Comparison of ENCODE assay signal across 11 cellular contexts in genomic region chr10:78299861-78300453, GRCh38.
DNase-seq lines count a peak whose midpoint lies in the region; ATAC-seq and TF ChIP-seq lines count a peak whose summit lies in the region.
"Had no signal": no experiment of that assay in that cellular context is flagged by ENCODE, and none has a peak within 500 bp of the region (broad histone marks: within the 10 kb centered on the region; RNA-seq: fewer than 3 reads in every experiment).

No MANE protein-coding gene starts in this region.

- H3K9me3 ChIP-seq in GM23248 (ENCODE audit: low read depth), result no peaks in the 10 kb centered on the region
- H3K9me3 ChIP-seq: body of pancreas had no signal

- POLR2A ChIA-PET in HEK293T (lab: Yijun Ruan, JAX), result no interaction called here

- H2BK15ac ChIP-seq in mesendoderm (replicated peaks; ENCODE audit: low read depth), result no peak overlapping the region

- no peaks in the 10 kb centered on the region for H3K9me2 ChIP-seq in GM23248 (ENCODE audit: insufficient read depth)

- H2AK5ac ChIP-seq in mesendoderm (ENCODE audit: low read length), result no peak overlapping the region

- peaks cover 0 to 1% of the 10 kb centered on the region in 2 donors for H3K36me3 Mint-ChIP-seq in stimulated activated naive B cell treated with anti-CD40 and anti-IgM and Interleukin-4, amounts not matched to agents 10 μg/mL and 1 μg/mL and 100 μg/mL, for 72 hours
- H3K36me3 Mint-ChIP-seq: naive thymus-derived CD4-positive, alpha-beta T cell had no signal

- no peak overlapping the region for H3K9ac ChIP-seq in GM23248
- H3K9ac ChIP-seq in mesendoderm (ENCODE audit: low read length), result no peak overlapping the region

- H3K4me1 ChIP-seq in GM23248 (ENCODE audit: insufficient read depth), result 0 out of 2 replicates have a peak, but pooled peaks cover 4% of the 10 kb centered on the region
- peaks cover 5% of the 10 kb centered on the region for H3K4me1 ChIP-seq in mesendoderm (ENCODE audit: control insufficient read depth, low read depth, low read length)

- no peak for TF ChIP-seq CTCF in fibroblast of mammary gland (conservative IDR thresholded peaks at IDR 0.05; ENCODE audit: control insufficient read depth, insufficient read depth, low read depth, low read length)

- peak overlapping the region; percentile 69 to 70 for H3K4me3 Mint-ChIP-seq in stimulated activated naive B cell treated with anti-CD40 and anti-IgM and Interleukin-4, amounts not matched to agents 10 μg/mL and 1 μg/mL and 100 μg/mL, for 72 hours

- WGBS in GM23248 (ENCODE audit: low coverage in 1 of 2, low lambda C conversion rate in 2 of 2, missing lambda C conversion rate in 2 of 2), 2 experiments, result 59 to 62% methylated on average over 8 of the region's 8 CpGs
- no CpG with 5 or more reads among the region's 8 CpGs for WGBS in mesendoderm (ENCODE audit: extremely low coverage, insufficient coverage, low lambda C conversion rate)

- no peaks in the 10 kb centered on the region for H4K20me1 ChIP-seq in GM23248 (ENCODE audit: insufficient read depth)

- peaks cover 7% of the 10 kb centered on the region; the same call in 1 of the 2 replicates for H3F3A ChIP-seq in GM23248 (ENCODE audit: insufficient read depth)

- no peaks in the 10 kb centered on the region for H3K79me1 ChIP-seq in mesendoderm (ENCODE audit: low read length)

- peak overlapping the region; percentile 69 for H2AFZ ChIP-seq in GM23248

- in situ Hi-C loops in GM23248 (cut with MboI), result loop anchor here (10.0 kb wide), 1 partner anchor 255 kb away; no protein-coding TSS in a partner anchor

- H4K5ac ChIP-seq in mesendoderm (ENCODE audit: low read length), result no peak overlapping the region

- CTCF ChIA-PET in HEK293T (lab: Yijun Ruan, JAX), result no interaction called here

- H3K4me3 ChIP-seq in GM23248 (no peak overlapping the region), fibroblast of mammary gland (ENCODE audit: control insufficient read depth, low read depth, low read length) (no peak overlapping the region), mesendoderm (ENCODE audit: low read length) (no peak overlapping the region)
- H3K4me3 ChIP-seq: body of pancreas had no signal

- no peak overlapping the region for H2BK5ac ChIP-seq in mesendoderm (ENCODE audit: low read length)

- no peak overlapping the region for H3K4me2 ChIP-seq in GM23248 (ENCODE audit: unreplicated experiment)
- H3K4me2 ChIP-seq in mesendoderm (ENCODE audit: low read length), result no peak overlapping the region

- no peak overlapping the region for H3K23ac ChIP-seq in mesendoderm (ENCODE audit: low read length)

- H3K4me1 Mint-ChIP-seq in stimulated activated naive B cell treated with anti-CD40 and anti-IgM and Interleukin-4, amounts not matched to agents 10 μg/mL and 1 μg/mL and 100 μg/mL, for 72 hours, result peaks cover 32 to 62% of the 10 kb centered on the region in 2 donors

- no peak overlapping the region for H3K4ac ChIP-seq in mesendoderm (ENCODE audit: low read depth, low read length)

- H3K27me3 ChIP-seq in GM23248 (replicated peaks; ENCODE audit: insufficient read depth) (no peaks in the 10 kb centered on the region), mesendoderm (ENCODE audit: insufficient read depth, low read length, poor library complexity) (no peaks in the 10 kb centered on the region)
- H3K27me3 ChIP-seq: body of pancreas had no signal

- H3K36me3 ChIP-seq in GM23248 (ENCODE audit: low read depth), result no peaks in the 10 kb centered on the region
- no peaks in the 10 kb centered on the region for H3K36me3 ChIP-seq in mesendoderm (ENCODE audit: control insufficient read depth, insufficient read depth, low read length)

- H3K27ac ChIP-seq in GM23248, result no peak overlapping the region
- H3K27ac ChIP-seq in mesendoderm (ENCODE audit: low read depth, low read length), result no peak overlapping the region

- H4K8ac ChIP-seq in mesendoderm (ENCODE audit: low read depth, low read length), result no peak overlapping the region

- no peaks in the 10 kb centered on the region for H3K27me3 Mint-ChIP-seq in stimulated activated naive B cell treated with anti-CD40 and anti-IgM and Interleukin-4, amounts not matched to agents 10 μg/mL and 1 μg/mL and 100 μg/mL, for 72 hours

- no peak overlapping the region for H2BK120ac ChIP-seq in mesendoderm (ENCODE audit: low read depth, low read length)

- H3K79me2 ChIP-seq in GM23248 (ENCODE audit: insufficient read depth), result no peaks in the 10 kb centered on the region
- no peaks in the 10 kb centered on the region for H3K79me2 ChIP-seq in mesendoderm (ENCODE audit: control insufficient read depth, insufficient read depth, low read length)

- no peak overlapping the region for H3K18ac ChIP-seq in mesendoderm (ENCODE audit: low read length)

- H3K56ac ChIP-seq in mesendoderm (ENCODE audit: low read length), result no peak overlapping the region

- DNase-seq in GM23248 (peak; percentile 21), SIG-M5 treated with dmso at 0.1 percent for 504 hours (lab: John Stamatoyannopoulos, UW; ENCODE audit: unreplicated experiment) (peak; percentile 90), fibroblast of mammary gland (ENCODE audit: low read depth) (peak; percentile 34), NCI-H510A (lab: John Stamatoyannopoulos, UW) (no peak), NCI-H1694 treated with DMSO at 0.1 percent for 48 hours (lab: John Stamatoyannopoulos, UW) (no peak), mesendoderm (no peak), HEK293T (ENCODE audit: extremely low spot score) (no peak)
- DNase-seq in stimulated activated naive B cell treated with anti-CD40 and anti-IgM and Interleukin-4, amounts not matched to agents 10 μg/mL and 1 μg/mL and 100 μg/mL, for 72 hours, result peak; percentile 52
- DNase-seq: activated CD4-positive, alpha-beta T cell treated with anti-CD3 and anti-CD28 coated beads for 4 hours had no signal

- H3K27ac Mint-ChIP-seq in stimulated activated naive B cell treated with anti-CD40 and anti-IgM and Interleukin-4, amounts not matched to agents 10 μg/mL and 1 μg/mL and 100 μg/mL, for 72 hours, result peak overlapping the region; percentile 94

- peak; percentile 30 to 33 for ATAC-seq in stimulated activated naive B cell treated with anti-CD40 and anti-IgM and Interleukin-4, amounts not matched to agents 10 μg/mL and 1 μg/mL and 100 μg/mL, for 72 hours (replicated peaks)
- ATAC-seq: body of pancreas; naive thymus-derived CD4-positive, alpha-beta T cell had no signal

- peaks cover 1 to 4% of the 10 kb centered on the region in 2 donors for H3K9me3 Mint-ChIP-seq in stimulated activated naive B cell treated with anti-CD40 and anti-IgM and Interleukin-4, amounts not matched to agents 10 μg/mL and 1 μg/mL and 100 μg/mL, for 72 hours

TF ChIP-seq in HEK293T, 16 proteins besides CTCF, POLR2A, EP300 and RAD21:
- TF ChIP-seq CTBP1 (IDR thresholded peaks at IDR 0.05; ENCODE audit: borderline replicate concordance) (no peak), BHLHE40 (IDR thresholded peaks at IDR 0.05; ENCODE audit: borderline replicate concordance) (no peak), NFRKB (IDR thresholded peaks at IDR 0.05) (no peak), ZNF384 (IDR thresholded peaks at IDR 0.05) (no peak), FOXA1 (IDR thresholded peaks at IDR 0.05) (no peak), TARDBP (IDR thresholded peaks at IDR 0.05) (no peak), FOXM1 (IDR thresholded peaks at IDR 0.05; ENCODE audit: borderline replicate concordance) (no peak), L3MBTL2 (conservative IDR thresholded peaks at IDR 0.05) (no peak), ELF4 (IDR thresholded peaks at IDR 0.05) (no peak)

Comparison
In these comparisons a context has a peak if more than half of its experiments do, and no peak if none do; other contexts are left out.
1. DNase-seq: peak in GM23248 (single experiment), SIG-M5 treated with dmso at 0.1 percent for 504 hours (single experiment), fibroblast of mammary gland (single experiment) and stimulated activated naive B cell treated with anti-CD40 and anti-IgM and Interleukin-4, amounts not matched to agents 10 μg/mL and 1 μg/mL and 100 μg/mL, for 72 hours (single experiment); none in NCI-H510A (single experiment), NCI-H1694 treated with DMSO at 0.1 percent for 48 hours (single experiment), mesendoderm (single experiment) and HEK293T (single experiment).